ENCODE assay signal across 34 cellular contexts in the genomic region with DNA sequence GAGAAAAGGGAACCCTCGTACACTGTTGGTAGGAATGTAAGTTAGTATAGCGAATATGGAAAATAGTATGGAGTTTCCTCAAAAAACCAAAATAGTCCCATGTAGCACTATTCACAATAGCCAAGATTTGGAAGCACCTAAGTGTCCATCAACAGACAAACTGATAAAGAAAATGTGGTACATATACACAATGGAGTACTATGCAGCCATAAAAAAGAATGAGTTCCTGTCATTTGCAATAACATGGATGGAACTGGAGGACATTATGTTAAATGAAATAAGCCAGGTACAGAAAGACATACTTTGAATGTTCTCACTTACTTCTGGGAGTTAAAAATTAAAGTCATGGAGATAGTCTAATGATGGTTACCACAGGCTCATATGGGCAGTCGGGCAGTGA.
"Had no signal": no experiment of that assay in that cellular context is flagged by ENCODE, and none has a peak within 500 bp of the region (broad histone marks: within the 10 kb centered on the region; RNA-seq: fewer than 3 reads in every experiment).

No MANE protein-coding gene starts in this region.

- H3K4me3 ChIP-seq: adrenal gland, body of pancreas, coronary artery, dorsolateral prefrontal cortex had no signal

- DNase-seq: activated CD4-positive, alpha-beta memory T cell treated with anti-CD3 and anti-CD28 coated beads for 36 hours; activated CD4-positive, alpha-beta T cell treated with anti-CD3 and anti-CD28 coated beads for 36 hours; activated CD4-positive, alpha-beta T cell treated with anti-CD3 and anti-CD28 coated beads, Interleukin-2, amount 10 ng/mL, durations not matched to agents 24 days and 14 days; activated CD4-positive, CD25-positive, alpha-beta regulatory T cell; activated CD4-positive, CD25-positive, alpha-beta regulatory T cell treated with anti-CD3 and anti-CD28 coated beads, Interleukin-2, amount 50 U/mL, for 72 hours; activated CD8-positive, alpha-beta memory T cell treated with anti-CD3 and anti-CD28 coated beads, Interleukin-2, amount 50 U/mL, for 48 hours; activated CD8-positive, alpha-beta T cell treated with anti-CD3 and anti-CD28 coated beads, Interleukin-2, amount 10 ng/mL, durations not matched to agents 7 days and 5 days; activated gamma-delta T cell; activated naive CD4-positive, alpha-beta T cell; activated naive CD4-positive, alpha-beta T cell treated with anti-CD3 and anti-CD28 coated beads, Interleukin-2, amount 50 U/mL, for 16 hours; activated naive CD8-positive, alpha-beta T cell treated with anti-CD3 and anti-CD28 coated beads for 36 hours; activated naive CD8-positive, alpha-beta T cell treated with anti-CD3 and anti-CD28 coated beads, Interleukin-2, amount 50 U/mL, for 24 hours; activated T-cell treated with anti-CD3 and anti-CD28 coated beads for 4 hours; activated T-cell treated with anti-CD3 and anti-CD28 coated beads, Interleukin-2, amount 50 U/mL, for 24 hours; activated T-cell treated with anti-CD3 and anti-CD28 coated beads, Interleukin-2, amount 50 U/mL, for 72 hours; amygdala; aorta; body of pancreas; central memory CD4-positive, alpha-beta T cell; dorsolateral prefrontal cortex; effector memory CD4-positive, alpha-beta T cell; endodermal cell; foreskin fibroblast; head of caudate nucleus; hippocampal formation; T-helper 17 cell; T1000; WERI-Rb-1 had no signal

- FAIRE-seq: frontal cortex had no signal

- H3K27me3 ChIP-seq: adrenal gland, body of pancreas, dorsolateral prefrontal cortex had no signal

- ATAC-seq: activated CD4-positive, alpha-beta T cell treated with anti-CD3 and anti-CD28 coated beads for 36 hours; activated CD8-positive, alpha-beta T cell treated with anti-CD3 and anti-CD28 coated beads, Interleukin-2, amount 10 ng/mL, durations not matched to agents 7 days and 5 days; activated naive CD8-positive, alpha-beta T cell treated with anti-CD3 and anti-CD28 coated beads, Interleukin-2, amount 50 U/mL, for 24 hours; activated T-cell treated with anti-CD3 and anti-CD28 coated beads, Interleukin-2, amount 50 U/mL, for 72 hours; body of pancreas; esophagus mucosa; T-helper 17 cell had no signal

- H3K27me3 Mint-ChIP-seq: activated CD4-positive, alpha-beta memory T cell treated with anti-CD3 and anti-CD28 coated beads for 36 hours; activated CD4-positive, alpha-beta T cell treated with anti-CD3 and anti-CD28 coated beads for 36 hours; activated CD4-positive, alpha-beta T cell treated with anti-CD3 and anti-CD28 coated beads, Interleukin-2, amount 10 ng/mL, durations not matched to agents 24 days and 14 days; activated naive CD8-positive, alpha-beta T cell treated with anti-CD3 and anti-CD28 coated beads for 36 hours; activated naive CD8-positive, alpha-beta T cell treated with anti-CD3 and anti-CD28 coated beads, Interleukin-2, amount 50 U/mL, for 24 hours; activated T-cell treated with anti-CD3 and anti-CD28 coated beads, Interleukin-2, amount 50 U/mL, for 24 hours; dendritic cell treated with granulocyte-macrophage colony-stimulating factor and Interleukin-4, amounts not matched to agents 40 ng/mL and 50 ng/mL, for 4 days; T-helper 17 cell had no signal

- H3K4me3 Mint-ChIP-seq: activated CD4-positive, alpha-beta memory T cell treated with anti-CD3 and anti-CD28 coated beads for 36 hours; activated CD4-positive, alpha-beta T cell treated with anti-CD3 and anti-CD28 coated beads for 36 hours; activated CD4-positive, alpha-beta T cell treated with anti-CD3 and anti-CD28 coated beads, Interleukin-2, amount 10 ng/mL, durations not matched to agents 24 days and 14 days; activated CD8-positive, alpha-beta T cell treated with anti-CD3 and anti-CD28 coated beads, Interleukin-2, amount 10 ng/mL, durations not matched to agents 7 days and 5 days; activated naive CD8-positive, alpha-beta T cell treated with anti-CD3 and anti-CD28 coated beads for 36 hours; activated naive CD8-positive, alpha-beta T cell treated with anti-CD3 and anti-CD28 coated beads, Interleukin-2, amount 50 U/mL, for 24 hours; activated T-cell treated with anti-CD3 and anti-CD28 coated beads, Interleukin-2, amount 50 U/mL, for 24 hours; activated T-cell treated with anti-CD3 and anti-CD28 coated beads, Interleukin-2, amount 50 U/mL, for 72 hours; dendritic cell treated with granulocyte-macrophage colony-stimulating factor and Interleukin-4, amounts not matched to agents 40 ng/mL and 50 ng/mL, for 4 days; endodermal cell; T-helper 17 cell; T-helper 2 cell treated with Interferon-gamma antibody and Interleukin-4, amounts not matched to agents 5 μg/mL and 100 μg/mL, for 36 hours had no signal

- H3K27ac Mint-ChIP-seq: activated CD4-positive, alpha-beta memory T cell treated with anti-CD3 and anti-CD28 coated beads for 36 hours; activated CD4-positive, alpha-beta T cell treated with anti-CD3 and anti-CD28 coated beads for 36 hours; activated CD4-positive, alpha-beta T cell treated with anti-CD3 and anti-CD28 coated beads, Interleukin-2, amount 10 ng/mL, durations not matched to agents 24 days and 14 days; activated CD8-positive, alpha-beta T cell treated with anti-CD3 and anti-CD28 coated beads, Interleukin-2, amount 10 ng/mL, durations not matched to agents 7 days and 5 days; activated naive CD8-positive, alpha-beta T cell treated with anti-CD3 and anti-CD28 coated beads for 36 hours; activated naive CD8-positive, alpha-beta T cell treated with anti-CD3 and anti-CD28 coated beads, Interleukin-2, amount 50 U/mL, for 24 hours; activated T-cell treated with anti-CD3 and anti-CD28 coated beads, Interleukin-2, amount 50 U/mL, for 24 hours; activated T-cell treated with anti-CD3 and anti-CD28 coated beads, Interleukin-2, amount 50 U/mL, for 72 hours; dendritic cell treated with granulocyte-macrophage colony-stimulating factor and Interleukin-4, amounts not matched to agents 40 ng/mL and 50 ng/mL, for 4 days; endodermal cell; T-helper 17 cell; T-helper 2 cell treated with Interferon-gamma antibody and Interleukin-4, amounts not matched to agents 5 μg/mL and 100 μg/mL, for 36 hours had no signal

- H3K36me3 ChIP-seq: adrenal gland, WERI-Rb-1 had no signal

- H3K4me1 ChIP-seq: body of pancreas had no signal

- H3K27ac ChIP-seq: adrenal gland, body of pancreas, coronary artery, dorsolateral prefrontal cortex, WERI-Rb-1 had no signal

- H3K4me1 Mint-ChIP-seq: activated naive CD8-positive, alpha-beta T cell treated with anti-CD3 and anti-CD28 coated beads, Interleukin-2, amount 50 U/mL, for 24 hours; endodermal cell had no signal

- H3K9me3 ChIP-seq: adrenal gland, body of pancreas had no signal
